17 cellular contexts compared by ENCODE assay signal in the genomic region with DNA sequence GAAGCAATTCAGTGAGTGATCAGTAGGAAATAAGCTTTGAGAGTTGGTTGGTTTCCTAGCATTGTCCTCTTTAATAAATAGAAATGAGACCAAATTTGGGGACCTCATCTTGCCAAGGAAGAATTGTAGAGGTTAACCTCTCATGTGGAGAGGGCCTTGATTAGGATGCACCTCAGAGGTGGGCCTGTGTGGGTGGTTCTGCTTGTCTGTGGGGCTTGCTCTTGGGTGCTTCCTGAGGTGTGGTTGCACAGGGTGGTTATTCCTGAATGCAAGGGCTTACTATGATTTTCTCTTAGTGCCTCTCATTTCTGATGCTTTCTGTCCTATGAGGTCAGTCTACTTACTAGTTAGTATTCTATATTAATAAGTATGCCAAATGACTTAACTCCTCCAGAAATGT.
"Had no signal": no experiment of that assay in that cellular context is flagged by ENCODE, and none has a peak within 500 bp of the region (broad histone marks: within the 10 kb centered on the region; RNA-seq: fewer than 3 reads in every experiment).

No MANE protein-coding gene starts in this region.

- H3K9ac ChIP-seq: parathyroid adenoma had no signal

- H3K27ac ChIP-seq: colonic mucosa, foreskin keratinocyte, parathyroid adenoma, psoas muscle, right lobe of liver had no signal

- DNase-seq: colonic mucosa; effector CD4-positive, alpha-beta T cell; endodermal cell; erythroblast; foreskin keratinocyte; head of caudate nucleus; hippocampal formation; occipital lobe; psoas muscle; retina; right lobe of liver; stimulated activated CD4-positive, alpha-beta T cell treated with anti-CD3 and anti-CD28 coated beads, Interleukin-4, amount 100 ng/mL, for 1 hour; stimulated activated CD8-positive, alpha-beta memory T cell treated with anti-CD3 and anti-CD28 coated beads, Interleukin-4, amount 100 ng/mL, for 48 hours; stimulated activated naive CD4-positive, alpha-beta T cell treated with Interleukin-2 at 50 U/mL for 16 hours; trophoblast cell had no signal

- H3K4me3 ChIP-seq: colonic mucosa, psoas muscle, right lobe of liver had no signal

- H3K27me3 ChIP-seq: colonic mucosa, foreskin keratinocyte, right lobe of liver had no signal

- H3K9me3 Mint-ChIP-seq: endodermal cell, nephron had no signal

- H3K27ac Mint-ChIP-seq: endodermal cell, nephron had no signal

- H3K36me3 ChIP-seq: colonic mucosa, right lobe of liver had no signal

- ATAC-seq: foreskin keratinocyte, psoas muscle, right lobe of liver had no signal

- H3K4me1 ChIP-seq: colonic mucosa, psoas muscle, right lobe of liver had no signal

- H3K4me3 Mint-ChIP-seq: endodermal cell, nephron had no signal

- H3K9me3 ChIP-seq: colonic mucosa, psoas muscle, right lobe of liver had no signal

- H2AFZ ChIP-seq: parathyroid adenoma had no signal
